Comparison of ENCODE assay signal across 1 cellular context in genomic region chr14:95943699-95944098, GRCh38.
TF ChIP-seq lines count a peak whose summit lies in the region.

No MANE protein-coding gene starts in this region.

TF ChIP-seq in H1, 55 proteins besides CTCF, POLR2A, EP300 and RAD21 (continued from another document):
- TF ChIP-seq TCF12 (IDR thresholded peaks at IDR 0.05; ENCODE audit: low read depth, low read length) (no peak), RNF2 (IDR thresholded peaks at IDR 0.05; ENCODE audit: borderline replicate concordance, low read depth, low read length, missing control alignments, poor library complexity, severe bottlenecking) (no peak)
